ENCODE assay signal across 1 cellular context in genomic region chr3:195549931-195550519, GRCh38.
TF ChIP-seq lines count a peak whose summit lies in the region.

No MANE protein-coding gene starts in this region.

TF ChIP-seq in GM12878, 131 proteins besides CTCF, POLR2A, EP300 and RAD21 (continued from another document):
- TF ChIP-seq ZNF592 (IDR thresholded peaks at IDR 0.05) (no peak), RB1 (IDR thresholded peaks at IDR 0.05; ENCODE audit: borderline replicate concordance) (no peak), BHLHE40 (IDR thresholded peaks at IDR 0.05; ENCODE audit: borderline replicate concordance in 1 of 2, low read depth in 2 of 2, low read length in 1 of 2) (peak; percentile 36 to 49; a peak in 3 of 4 replicates)
- TF ChIP-seq, protein P1, sequence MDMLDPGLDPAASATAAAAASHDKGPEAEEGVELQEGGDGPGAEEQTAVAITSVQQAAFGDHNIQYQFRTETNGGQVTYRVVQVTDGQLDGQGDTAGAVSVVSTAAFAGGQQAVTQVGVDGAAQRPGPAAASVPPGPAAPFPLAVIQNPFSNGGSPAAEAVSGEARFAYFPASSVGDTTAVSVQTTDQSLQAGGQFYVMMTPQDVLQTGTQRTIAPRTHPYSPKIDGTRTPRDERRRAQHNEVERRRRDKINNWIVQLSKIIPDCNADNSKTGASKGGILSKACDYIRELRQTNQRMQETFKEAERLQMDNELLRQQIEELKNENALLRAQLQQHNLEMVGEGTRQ (IDR thresholded peaks at IDR 0.05; ENCODE audit: borderline replicate concordance, low read depth, low read length) = peak; percentile 82
